1 cellular context compared by ENCODE assay signal in the genomic region with DNA sequence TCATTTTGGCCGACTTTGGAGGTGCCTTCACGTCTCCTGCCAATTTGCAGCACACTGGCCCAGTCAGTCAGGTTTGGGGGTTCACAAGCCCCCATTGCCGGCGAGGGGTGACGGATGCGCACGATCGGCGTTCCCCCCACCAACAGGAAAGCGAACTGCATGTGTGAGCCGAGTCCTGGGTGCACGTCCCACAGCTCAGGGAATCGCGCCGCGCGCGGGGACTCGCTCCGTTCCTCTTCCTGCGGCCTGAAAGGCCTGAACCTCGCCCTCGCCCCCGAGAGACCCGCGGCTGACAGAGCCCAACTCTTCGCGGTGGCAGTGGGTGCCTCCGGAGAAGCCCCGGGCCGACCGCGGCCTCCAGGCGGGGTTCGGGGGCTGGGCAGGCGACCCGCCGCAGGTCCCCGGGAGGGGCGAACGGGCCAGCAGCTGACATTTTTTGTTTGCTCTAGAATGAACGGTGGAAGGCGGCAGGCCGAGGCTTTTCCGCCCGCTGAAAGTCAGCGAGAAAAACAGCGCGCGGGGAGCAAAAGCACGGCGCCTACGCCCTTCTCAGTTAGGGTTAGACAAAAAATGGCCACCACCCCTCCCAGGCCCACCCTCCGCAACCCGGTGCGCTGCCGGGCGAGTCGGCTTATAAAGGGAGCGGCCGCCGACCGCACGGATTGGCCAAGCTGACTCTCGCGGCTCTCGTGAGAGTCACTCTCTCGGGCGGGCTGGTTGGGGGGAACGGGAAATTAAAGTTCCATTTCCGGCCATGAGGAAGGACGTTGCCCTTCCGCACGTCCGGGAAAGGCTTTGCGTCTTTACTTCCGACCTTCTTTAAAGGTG.
A peak's percentile ranks its signal among the peaks of the same experiment; 100 is the strongest.
TF ChIP-seq lines count a peak whose summit lies in the region.

A gene (minus strand): TSS at position 608 of the 828 bp plus-strand sequence.

TF ChIP-seq in GM12878, 131 proteins besides CTCF, POLR2A, EP300 and RAD21 (continued from another document and continues in another):
- TF ChIP-seq, protein P1, sequence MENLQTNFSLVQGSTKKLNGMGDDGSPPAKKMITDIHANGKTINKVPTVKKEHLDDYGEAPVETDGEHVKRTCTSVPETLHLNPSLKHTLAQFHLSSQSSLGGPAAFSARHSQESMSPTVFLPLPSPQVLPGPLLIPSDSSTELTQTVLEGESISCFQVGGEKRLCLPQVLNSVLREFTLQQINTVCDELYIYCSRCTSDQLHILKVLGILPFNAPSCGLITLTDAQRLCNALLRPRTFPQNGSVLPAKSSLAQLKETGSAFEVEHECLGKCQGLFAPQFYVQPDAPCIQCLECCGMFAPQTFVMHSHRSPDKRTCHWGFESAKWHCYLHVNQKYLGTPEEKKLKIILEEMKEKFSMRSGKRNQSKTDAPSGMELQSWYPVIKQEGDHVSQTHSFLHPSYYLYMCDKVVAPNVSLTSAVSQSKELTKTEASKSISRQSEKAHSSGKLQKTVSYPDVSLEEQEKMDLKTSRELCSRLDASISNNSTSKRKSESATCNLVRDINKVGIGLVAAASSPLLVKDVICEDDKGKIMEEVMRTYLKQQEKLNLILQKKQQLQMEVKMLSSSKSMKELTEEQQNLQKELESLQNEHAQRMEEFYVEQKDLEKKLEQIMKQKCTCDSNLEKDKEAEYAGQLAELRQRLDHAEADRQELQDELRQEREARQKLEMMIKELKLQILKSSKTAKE (IDR thresholded peaks at IDR 0.05; ENCODE audit: low read depth, poor library complexity, severe bottlenecking) = no peak
- TF ChIP-seq MTA3 (IDR thresholded peaks at IDR 0.05; ENCODE audit: borderline replicate concordance, low read length) = no peak; the same call in 1 of the 2 replicates
- no peak for TF ChIP-seq STAT3 (IDR thresholded peaks at IDR 0.05; ENCODE audit: low read depth, low read length)
- no peak for TF ChIP-seq MYC (IDR thresholded peaks at IDR 0.05; ENCODE audit: insufficient read depth, insufficient read length, insufficient replicate concordance, low read length, severe bottlenecking)
- no peak for TF ChIP-seq ATF7 (IDR thresholded peaks at IDR 0.05; ENCODE audit: low read depth)
- no peak for TF ChIP-seq SUPT20H (IDR thresholded peaks at IDR 0.05; ENCODE audit: borderline replicate concordance, control insufficient read depth, low read depth, low read length)
- no peak; the same call in 1 of the 2 replicates for TF ChIP-seq HCFC1 (IDR thresholded peaks at IDR 0.05; ENCODE audit: low read length)
- TF ChIP-seq WRNIP1 (IDR thresholded peaks at IDR 0.05; ENCODE audit: borderline replicate concordance, low read depth, low read length) = no peak
- TF ChIP-seq, protein P2, sequence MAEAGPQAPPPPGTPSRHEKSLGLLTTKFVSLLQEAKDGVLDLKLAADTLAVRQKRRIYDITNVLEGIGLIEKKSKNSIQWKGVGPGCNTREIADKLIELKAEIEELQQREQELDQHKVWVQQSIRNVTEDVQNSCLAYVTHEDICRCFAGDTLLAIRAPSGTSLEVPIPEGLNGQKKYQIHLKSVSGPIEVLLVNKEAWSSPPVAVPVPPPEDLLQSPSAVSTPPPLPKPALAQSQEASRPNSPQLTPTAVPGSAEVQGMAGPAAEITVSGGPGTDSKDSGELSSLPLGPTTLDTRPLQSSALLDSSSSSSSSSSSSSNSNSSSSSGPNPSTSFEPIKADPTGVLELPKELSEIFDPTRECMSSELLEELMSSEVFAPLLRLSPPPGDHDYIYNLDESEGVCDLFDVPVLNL (IDR thresholded peaks at IDR 0.05; ENCODE audit: low read depth, low read length) = 0 out of 2 replicates have a peak, but pooled peaks have one; percentile 32
- TF ChIP-seq, protein P3, sequence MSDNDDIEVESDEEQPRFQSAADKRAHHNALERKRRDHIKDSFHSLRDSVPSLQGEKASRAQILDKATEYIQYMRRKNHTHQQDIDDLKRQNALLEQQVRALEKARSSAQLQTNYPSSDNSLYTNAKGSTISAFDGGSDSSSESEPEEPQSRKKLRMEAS (IDR thresholded peaks at IDR 0.05; ENCODE audit: low read depth, low read length) = no peak
- no peak for TF ChIP-seq HDAC2 (IDR thresholded peaks at IDR 0.05)
- TF ChIP-seq, protein P4, sequence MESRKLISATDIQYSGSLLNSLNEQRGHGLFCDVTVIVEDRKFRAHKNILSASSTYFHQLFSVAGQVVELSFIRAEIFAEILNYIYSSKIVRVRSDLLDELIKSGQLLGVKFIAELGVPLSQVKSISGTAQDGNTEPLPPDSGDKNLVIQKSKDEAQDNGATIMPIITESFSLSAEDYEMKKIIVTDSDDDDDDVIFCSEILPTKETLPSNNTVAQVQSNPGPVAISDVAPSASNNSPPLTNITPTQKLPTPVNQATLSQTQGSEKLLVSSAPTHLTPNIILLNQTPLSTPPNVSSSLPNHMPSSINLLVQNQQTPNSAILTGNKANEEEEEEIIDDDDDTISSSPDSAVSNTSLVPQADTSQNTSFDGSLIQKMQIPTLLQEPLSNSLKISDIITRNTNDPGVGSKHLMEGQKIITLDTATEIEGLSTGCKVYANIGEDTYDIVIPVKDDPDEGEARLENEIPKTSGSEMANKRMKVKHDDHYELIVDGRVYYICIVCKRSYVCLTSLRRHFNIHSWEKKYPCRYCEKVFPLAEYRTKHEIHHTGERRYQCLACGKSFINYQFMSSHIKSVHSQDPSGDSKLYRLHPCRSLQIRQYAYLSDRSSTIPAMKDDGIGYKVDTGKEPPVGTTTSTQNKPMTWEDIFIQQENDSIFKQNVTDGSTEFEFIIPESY (IDR thresholded peaks at IDR 0.05) = no peak; the same call in 1 of the 2 replicates
- peak; percentile 97 for TF ChIP-seq PML (IDR thresholded peaks at IDR 0.05; ENCODE audit: low read length)
- TF ChIP-seq ZNF207 (IDR thresholded peaks at IDR 0.05; ENCODE audit: borderline replicate concordance) = peak; percentile 34; the same call in 1 of the 2 replicates
- TF ChIP-seq, protein P5, sequence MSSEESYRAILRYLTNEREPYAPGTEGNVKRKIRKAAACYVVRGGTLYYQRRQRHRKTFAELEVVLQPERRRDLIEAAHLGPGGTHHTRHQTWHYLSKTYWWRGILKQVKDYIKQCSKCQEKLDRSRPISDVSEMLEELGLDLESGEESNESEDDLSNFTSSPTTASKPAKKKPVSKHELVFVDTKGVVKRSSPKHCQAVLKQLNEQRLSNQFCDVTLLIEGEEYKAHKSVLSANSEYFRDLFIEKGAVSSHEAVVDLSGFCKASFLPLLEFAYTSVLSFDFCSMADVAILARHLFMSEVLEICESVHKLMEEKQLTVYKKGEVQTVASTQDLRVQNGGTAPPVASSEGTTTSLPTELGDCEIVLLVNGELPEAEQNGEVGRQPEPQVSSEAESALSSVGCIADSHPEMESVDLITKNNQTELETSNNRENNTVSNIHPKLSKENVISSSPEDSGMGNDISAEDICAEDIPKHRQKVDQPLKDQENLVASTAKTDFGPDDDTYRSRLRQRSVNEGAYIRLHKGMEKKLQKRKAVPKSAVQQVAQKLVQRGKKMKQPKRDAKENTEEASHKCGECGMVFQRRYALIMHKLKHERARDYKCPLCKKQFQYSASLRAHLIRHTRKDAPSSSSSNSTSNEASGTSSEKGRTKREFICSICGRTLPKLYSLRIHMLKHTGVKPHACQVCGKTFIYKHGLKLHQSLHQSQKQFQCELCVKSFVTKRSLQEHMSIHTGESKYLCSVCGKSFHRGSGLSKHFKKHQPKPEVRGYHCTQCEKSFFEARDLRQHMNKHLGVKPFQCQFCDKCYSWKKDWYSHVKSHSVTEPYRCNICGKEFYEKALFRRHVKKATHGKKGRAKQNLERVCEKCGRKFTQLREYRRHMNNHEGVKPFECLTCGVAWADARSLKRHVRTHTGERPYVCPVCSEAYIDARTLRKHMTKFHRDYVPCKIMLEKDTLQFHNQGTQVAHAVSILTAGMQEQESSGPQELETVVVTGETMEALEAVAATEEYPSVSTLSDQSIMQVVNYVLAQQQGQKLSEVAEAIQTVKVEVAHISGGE (CRISPR knock-in tag; IDR thresholded peaks at IDR 0.05) = no peak
- TF ChIP-seq, protein P6, sequence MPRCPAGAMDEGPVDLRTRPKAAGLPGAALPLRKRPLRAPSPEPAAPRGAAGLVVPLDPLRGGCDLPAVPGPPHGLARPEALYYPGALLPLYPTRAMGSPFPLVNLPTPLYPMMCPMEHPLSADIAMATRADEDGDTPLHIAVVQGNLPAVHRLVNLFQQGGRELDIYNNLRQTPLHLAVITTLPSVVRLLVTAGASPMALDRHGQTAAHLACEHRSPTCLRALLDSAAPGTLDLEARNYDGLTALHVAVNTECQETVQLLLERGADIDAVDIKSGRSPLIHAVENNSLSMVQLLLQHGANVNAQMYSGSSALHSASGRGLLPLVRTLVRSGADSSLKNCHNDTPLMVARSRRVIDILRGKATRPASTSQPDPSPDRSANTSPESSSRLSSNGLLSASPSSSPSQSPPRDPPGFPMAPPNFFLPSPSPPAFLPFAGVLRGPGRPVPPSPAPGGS (IDR thresholded peaks at IDR 0.05; ENCODE audit: borderline replicate concordance, insufficient read depth, low read depth, low read length, poor library complexity, severe bottlenecking) = no peak
- no peak for TF ChIP-seq SP1 (IDR thresholded peaks at IDR 0.05; ENCODE audit: low read depth, low read length)
- no peak for TF ChIP-seq EZH2 (IDR thresholded peaks at IDR 0.05; ENCODE audit: borderline replicate concordance, control insufficient read depth, low read depth, low read length)
- peak; percentile 46 for TF ChIP-seq CREM (IDR thresholded peaks at IDR 0.05; ENCODE audit: low read depth)
- no peak for TF ChIP-seq NR2C2 (IDR thresholded peaks at IDR 0.05; ENCODE audit: borderline replicate concordance, control insufficient read depth, insufficient read length, low read depth)
- no peak for TF ChIP-seq SREBF2 (IDR thresholded peaks at IDR 0.05; ENCODE audit: low read length)
- TF ChIP-seq KAT2A (conservative IDR thresholded peaks at IDR 0.05; ENCODE audit: control insufficient read depth, low read depth, low read length) = no peak
- TF ChIP-seq NRF1 (conservative IDR thresholded peaks at IDR 0.05; ENCODE audit: low read depth, low read length) = no peak
- TF ChIP-seq EGR1 (IDR thresholded peaks at IDR 0.05; ENCODE audit: borderline replicate concordance in 1 of 2, low read depth in 2 of 2, low read length in 2 of 2) = peak in 1 of 2 experiments; percentile 46; a peak in 1 of 3 replicates
- TF ChIP-seq TBL1XR1 (IDR thresholded peaks at IDR 0.05; ENCODE audit: low read depth, low read length) = no peak; the same call in 1 of the 2 replicates
- TF ChIP-seq, protein P7, sequence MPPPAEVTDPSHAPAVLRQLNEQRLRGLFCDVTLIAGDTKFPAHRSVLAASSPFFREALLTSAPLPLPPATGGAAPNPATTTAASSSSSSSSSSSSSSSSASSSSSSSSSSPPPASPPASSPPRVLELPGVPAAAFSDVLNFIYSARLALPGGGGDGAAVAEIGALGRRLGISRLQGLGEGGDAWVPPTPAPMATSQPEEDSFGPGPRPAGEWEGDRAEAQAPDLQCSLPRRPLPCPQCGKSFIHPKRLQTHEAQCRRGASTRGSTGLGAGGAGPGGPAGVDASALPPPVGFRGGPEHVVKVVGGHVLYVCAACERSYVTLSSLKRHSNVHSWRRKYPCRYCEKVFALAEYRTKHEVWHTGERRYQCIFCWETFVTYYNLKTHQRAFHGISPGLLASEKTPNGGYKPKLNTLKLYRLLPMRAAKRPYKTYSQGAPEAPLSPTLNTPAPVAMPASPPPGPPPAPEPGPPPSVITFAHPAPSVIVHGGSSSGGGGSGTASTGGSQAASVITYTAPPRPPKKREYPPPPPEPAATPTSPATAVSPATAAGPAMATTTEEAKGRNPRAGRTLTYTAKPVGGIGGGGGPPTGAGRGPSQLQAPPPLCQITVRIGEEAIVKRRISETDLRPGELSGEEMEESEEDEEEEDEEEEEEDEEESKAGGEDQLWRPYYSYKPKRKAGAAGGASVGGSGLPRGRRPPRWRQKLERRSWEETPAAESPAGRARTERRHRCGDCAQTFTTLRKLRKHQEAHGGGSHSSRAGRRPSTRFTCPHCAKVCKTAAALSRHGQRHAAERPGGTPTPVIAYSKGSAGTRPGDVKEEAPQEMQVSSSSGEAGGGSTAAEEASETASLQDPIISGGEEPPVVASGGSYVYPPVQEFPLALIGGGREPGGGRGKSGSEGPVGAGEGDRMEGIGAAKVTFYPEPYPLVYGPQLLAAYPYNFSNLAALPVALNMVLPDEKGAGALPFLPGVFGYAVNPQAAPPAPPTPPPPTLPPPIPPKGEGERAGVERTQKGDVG (CRISPR knock-in tag; IDR thresholded peaks at IDR 0.05) = no peak
- TF ChIP-seq ESRRA (IDR thresholded peaks at IDR 0.05; ENCODE audit: low read length) = no peak
- TF ChIP-seq RAD51 (IDR thresholded peaks at IDR 0.05) = no peak
- no peak for TF ChIP-seq ZSCAN29 (IDR thresholded peaks at IDR 0.05)
- TF ChIP-seq, protein P8, sequence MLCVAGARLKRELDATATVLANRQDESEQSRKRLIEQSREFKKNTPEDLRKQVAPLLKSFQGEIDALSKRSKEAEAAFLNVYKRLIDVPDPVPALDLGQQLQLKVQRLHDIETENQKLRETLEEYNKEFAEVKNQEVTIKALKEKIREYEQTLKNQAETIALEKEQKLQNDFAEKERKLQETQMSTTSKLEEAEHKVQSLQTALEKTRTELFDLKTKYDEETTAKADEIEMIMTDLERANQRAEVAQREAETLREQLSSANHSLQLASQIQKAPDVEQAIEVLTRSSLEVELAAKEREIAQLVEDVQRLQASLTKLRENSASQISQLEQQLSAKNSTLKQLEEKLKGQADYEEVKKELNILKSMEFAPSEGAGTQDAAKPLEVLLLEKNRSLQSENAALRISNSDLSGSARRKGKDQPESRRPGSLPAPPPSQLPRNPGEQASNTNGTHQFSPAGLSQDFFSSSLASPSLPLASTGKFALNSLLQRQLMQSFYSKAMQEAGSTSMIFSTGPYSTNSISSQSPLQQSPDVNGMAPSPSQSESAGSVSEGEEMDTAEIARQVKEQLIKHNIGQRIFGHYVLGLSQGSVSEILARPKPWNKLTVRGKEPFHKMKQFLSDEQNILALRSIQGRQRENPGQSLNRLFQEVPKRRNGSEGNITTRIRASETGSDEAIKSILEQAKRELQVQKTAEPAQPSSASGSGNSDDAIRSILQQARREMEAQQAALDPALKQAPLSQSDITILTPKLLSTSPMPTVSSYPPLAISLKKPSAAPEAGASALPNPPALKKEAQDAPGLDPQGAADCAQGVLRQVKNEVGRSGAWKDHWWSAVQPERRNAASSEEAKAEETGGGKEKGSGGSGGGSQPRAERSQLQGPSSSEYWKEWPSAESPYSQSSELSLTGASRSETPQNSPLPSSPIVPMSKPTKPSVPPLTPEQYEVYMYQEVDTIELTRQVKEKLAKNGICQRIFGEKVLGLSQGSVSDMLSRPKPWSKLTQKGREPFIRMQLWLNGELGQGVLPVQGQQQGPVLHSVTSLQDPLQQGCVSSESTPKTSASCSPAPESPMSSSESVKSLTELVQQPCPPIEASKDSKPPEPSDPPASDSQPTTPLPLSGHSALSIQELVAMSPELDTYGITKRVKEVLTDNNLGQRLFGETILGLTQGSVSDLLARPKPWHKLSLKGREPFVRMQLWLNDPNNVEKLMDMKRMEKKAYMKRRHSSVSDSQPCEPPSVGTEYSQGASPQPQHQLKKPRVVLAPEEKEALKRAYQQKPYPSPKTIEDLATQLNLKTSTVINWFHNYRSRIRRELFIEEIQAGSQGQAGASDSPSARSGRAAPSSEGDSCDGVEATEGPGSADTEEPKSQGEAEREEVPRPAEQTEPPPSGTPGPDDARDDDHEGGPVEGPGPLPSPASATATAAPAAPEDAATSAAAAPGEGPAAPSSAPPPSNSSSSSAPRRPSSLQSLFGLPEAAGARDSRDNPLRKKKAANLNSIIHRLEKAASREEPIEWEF (IDR thresholded peaks at IDR 0.05; ENCODE audit: insufficient replicate concordance, low read depth, low read length) = no peak
- TF ChIP-seq CHD4 (IDR thresholded peaks at IDR 0.05) = no peak
- no peak for TF ChIP-seq NR2C1 (IDR thresholded peaks at IDR 0.05)
- 0 out of 4 replicates have a peak, but pooled peaks of 1 of the 2 experiments have one; percentile 59 for TF ChIP-seq SRF (IDR thresholded peaks at IDR 0.05; ENCODE audit: low read depth in 2 of 2, low read length in 2 of 2)
- TF ChIP-seq FOXK2 (IDR thresholded peaks at IDR 0.05) = no peak
- TF ChIP-seq MYB (IDR thresholded peaks at IDR 0.05; ENCODE audit: borderline replicate concordance, low read depth, low read length) = no peak
